In the genomic region with DNA sequence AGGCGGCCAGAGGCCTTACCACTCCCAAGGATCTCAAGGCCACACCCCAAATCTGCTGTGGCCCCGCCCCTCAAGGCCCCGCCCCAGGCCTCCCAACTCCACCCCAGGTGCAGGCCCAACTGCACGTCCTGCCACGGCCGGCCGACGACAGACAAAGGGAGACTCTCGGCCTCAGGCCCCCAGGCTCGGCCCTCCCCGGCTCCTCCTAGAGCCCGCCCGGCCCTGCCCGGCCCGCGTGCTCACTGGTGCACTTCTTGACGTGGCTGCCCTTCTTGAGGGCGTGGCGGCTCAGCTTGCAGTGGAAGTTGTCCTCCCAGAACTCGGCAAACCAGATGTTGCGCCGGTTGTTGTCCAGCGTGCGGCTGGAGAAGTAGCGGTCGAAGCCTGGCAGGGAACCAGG, we compare ENCODE assay signal across 1 cellular context.
TF ChIP-seq lines count a peak whose summit lies in the region.

No MANE protein-coding gene starts in this region.

TF ChIP-seq in K562, 482 proteins besides CTCF, POLR2A, EP300 and RAD21 (continued from another document and continues in another):
- TF ChIP-seq ZNF175 (CRISPR knock-in tag; IDR thresholded peaks at IDR 0.05; ENCODE audit: low read depth) (no peak), TAL1 (IDR thresholded peaks at IDR 0.05) (no peak), CHCHD3 (CRISPR knock-in tag; IDR thresholded peaks at IDR 0.05) (no peak), CXXC5 (CRISPR knock-in tag; IDR thresholded peaks at IDR 0.05) (peak; percentile 57), NUFIP1 (IDR thresholded peaks at IDR 0.05; ENCODE audit: partially characterized antibody) (no peak), CREBBP (IDR thresholded peaks at IDR 0.05; ENCODE audit: low read depth, low read length) (no peak), TSC22D4 (tag; IDR thresholded peaks at IDR 0.05) (no peak), TRIM24 (IDR thresholded peaks at IDR 0.05) (no peak), BACH1 (tag; IDR thresholded peaks at IDR 0.05) (no peak), ZNF165 (CRISPR knock-in tag; IDR thresholded peaks at IDR 0.05; ENCODE audit: borderline replicate concordance) (no peak), CEBPG (CRISPR knock-in tag; IDR thresholded peaks at IDR 0.05) (no peak), CEBPG (tag; conservative IDR thresholded peaks at IDR 0.05 in 1 of 2, IDR thresholded peaks at IDR 0.05 in 1 of 2) (no peak), HMGN3 (IDR thresholded peaks at IDR 0.05; ENCODE audit: borderline replicate concordance, extremely low read depth, insufficient read length, low read depth, low read length) (peak; percentile 32), ZNF217 (CRISPR knock-in tag; IDR thresholded peaks at IDR 0.05) (no peak), ZNF146 (CRISPR knock-in tag; IDR thresholded peaks at IDR 0.05; ENCODE audit: unreplicated experiment) (no peak), ETV1 (tag; conservative IDR thresholded peaks at IDR 0.05; ENCODE audit: low read depth) (no peak), MAFF (IDR thresholded peaks at IDR 0.05; ENCODE audit: low read length) (no peak), ZNF764 (CRISPR knock-in tag; IDR thresholded peaks at IDR 0.05; ENCODE audit: low read depth) (no peak), RBFOX2 (IDR thresholded peaks at IDR 0.05; ENCODE audit: low read depth, low read length) (no peak), PCBP2 (IDR thresholded peaks at IDR 0.05; ENCODE audit: low read depth, low read length, poor library complexity, severe bottlenecking) (no peak), HMG20B (CRISPR knock-in tag; IDR thresholded peaks at IDR 0.05) (no peak), CBFA2T2 (conservative IDR thresholded peaks at IDR 0.05) (no peak), HNRNPLL (IDR thresholded peaks at IDR 0.05; ENCODE audit: low read depth, low read length, poor library complexity, severe bottlenecking) (no peak), FOXJ3 (CRISPR knock-in tag; IDR thresholded peaks at IDR 0.05) (no peak), BCL6 (CRISPR knock-in tag; IDR thresholded peaks at IDR 0.05) (no peak), MEIS2 (IDR thresholded peaks at IDR 0.05; ENCODE audit: partially characterized antibody) (peak; percentile 56), MAFG (tag; conservative IDR thresholded peaks at IDR 0.05) (no peak), KLF16 (IDR thresholded peaks at IDR 0.05) (no peak), ZNF316 (IDR thresholded peaks at IDR 0.05) (no peak), RNF2 (IDR thresholded peaks at IDR 0.05) (no peak), NRF1 (conservative IDR thresholded peaks at IDR 0.05 in 1 of 2, IDR thresholded peaks at IDR 0.05 in 1 of 2) (peak; percentile 50 to 55), ELF2 (CRISPR knock-in tag; IDR thresholded peaks at IDR 0.05) (no peak), POU5F1 (IDR thresholded peaks at IDR 0.05; ENCODE audit: borderline replicate concordance, low read depth, low read length, partially characterized antibody) (no peak), NFIX (CRISPR knock-in tag; IDR thresholded peaks at IDR 0.05; ENCODE audit: low read depth) (no peak), FOXP1 (CRISPR knock-in tag; IDR thresholded peaks at IDR 0.05) (peak; percentile 54; the same call in 1 of the 2 replicates), MTA1 (IDR thresholded peaks at IDR 0.05; ENCODE audit: borderline replicate concordance) (no peak), WHSC1 (IDR thresholded peaks at IDR 0.05; ENCODE audit: low read length) (no peak), SAFB2 (IDR thresholded peaks at IDR 0.05; ENCODE audit: borderline replicate concordance, low read depth, low read length, severe bottlenecking) (no peak), ZBTB17 (CRISPR knock-in tag; IDR thresholded peaks at IDR 0.05) (no peak), YBX1 (IDR thresholded peaks at IDR 0.05) (no peak), ZC3H11A (IDR thresholded peaks at IDR 0.05; ENCODE audit: low read depth, low read length) (no peak), MECOM (CRISPR knock-in tag; IDR thresholded peaks at IDR 0.05) (no peak), ARNT (IDR thresholded peaks at IDR 0.05) (no peak), KHSRP (IDR thresholded peaks at IDR 0.05) (no peak), ZNF589 (CRISPR knock-in tag; IDR thresholded peaks at IDR 0.05; ENCODE audit: low read depth) (no peak), ZC3H4 (CRISPR knock-in tag; IDR thresholded peaks at IDR 0.05; ENCODE audit: borderline replicate concordance) (no peak), HDAC8 (tag; IDR thresholded peaks at IDR 0.05) (no peak)
- TF ChIP-seq, protein P1, sequence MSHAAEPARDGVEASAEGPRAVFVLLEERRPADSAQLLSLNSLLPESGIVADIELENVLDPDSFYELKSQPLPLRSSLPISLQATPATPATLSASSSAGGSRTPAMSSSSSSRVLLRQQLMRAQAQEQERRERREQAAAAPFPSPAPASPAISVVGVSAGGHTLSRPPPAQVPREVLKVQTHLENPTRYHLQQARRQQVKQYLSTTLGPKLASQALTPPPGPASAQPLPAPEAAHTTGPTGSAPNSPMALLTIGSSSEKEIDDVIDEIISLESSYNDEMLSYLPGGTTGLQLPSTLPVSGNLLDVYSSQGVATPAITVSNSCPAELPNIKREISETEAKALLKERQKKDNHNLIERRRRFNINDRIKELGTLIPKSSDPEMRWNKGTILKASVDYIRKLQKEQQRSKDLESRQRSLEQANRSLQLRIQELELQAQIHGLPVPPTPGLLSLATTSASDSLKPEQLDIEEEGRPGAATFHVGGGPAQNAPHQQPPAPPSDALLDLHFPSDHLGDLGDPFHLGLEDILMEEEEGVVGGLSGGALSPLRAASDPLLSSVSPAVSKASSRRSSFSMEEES (CRISPR knock-in tag; IDR thresholded peaks at IDR 0.05) = no peak
- TF ChIP-seq, protein P2, sequence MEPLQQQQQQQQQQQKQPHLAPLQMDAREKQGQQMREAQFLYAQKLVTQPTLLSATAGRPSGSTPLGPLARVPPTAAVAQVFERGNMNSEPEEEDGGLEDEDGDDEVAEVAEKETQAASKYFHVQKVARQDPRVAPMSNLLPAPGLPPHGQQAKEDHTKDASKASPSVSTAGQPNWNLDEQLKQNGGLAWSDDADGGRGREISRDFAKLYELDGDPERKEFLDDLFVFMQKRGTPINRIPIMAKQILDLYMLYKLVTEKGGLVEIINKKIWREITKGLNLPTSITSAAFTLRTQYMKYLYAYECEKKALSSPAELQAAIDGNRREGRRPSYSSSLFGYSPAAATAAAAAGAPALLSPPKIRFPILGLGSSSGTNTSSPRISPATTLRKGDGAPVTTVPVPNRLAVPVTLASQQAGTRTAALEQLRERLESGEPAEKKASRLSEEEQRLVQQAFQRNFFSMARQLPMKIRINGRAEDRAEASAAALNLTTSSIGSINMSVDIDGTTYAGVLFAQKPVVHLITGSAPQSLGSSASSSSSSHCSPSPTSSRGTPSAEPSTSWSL (CRISPR knock-in tag; IDR thresholded peaks at IDR 0.05; ENCODE audit: borderline replicate concordance) = no peak
- TF ChIP-seq, protein P3, sequence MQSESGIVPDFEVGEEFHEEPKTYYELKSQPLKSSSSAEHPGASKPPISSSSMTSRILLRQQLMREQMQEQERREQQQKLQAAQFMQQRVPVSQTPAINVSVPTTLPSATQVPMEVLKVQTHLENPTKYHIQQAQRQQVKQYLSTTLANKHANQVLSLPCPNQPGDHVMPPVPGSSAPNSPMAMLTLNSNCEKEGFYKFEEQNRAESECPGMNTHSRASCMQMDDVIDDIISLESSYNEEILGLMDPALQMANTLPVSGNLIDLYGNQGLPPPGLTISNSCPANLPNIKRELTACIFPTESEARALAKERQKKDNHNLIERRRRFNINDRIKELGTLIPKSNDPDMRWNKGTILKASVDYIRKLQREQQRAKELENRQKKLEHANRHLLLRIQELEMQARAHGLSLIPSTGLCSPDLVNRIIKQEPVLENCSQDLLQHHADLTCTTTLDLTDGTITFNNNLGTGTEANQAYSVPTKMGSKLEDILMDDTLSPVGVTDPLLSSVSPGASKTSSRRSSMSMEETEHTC (IDR thresholded peaks at IDR 0.05) = no peak
- TF ChIP-seq, protein P4, sequence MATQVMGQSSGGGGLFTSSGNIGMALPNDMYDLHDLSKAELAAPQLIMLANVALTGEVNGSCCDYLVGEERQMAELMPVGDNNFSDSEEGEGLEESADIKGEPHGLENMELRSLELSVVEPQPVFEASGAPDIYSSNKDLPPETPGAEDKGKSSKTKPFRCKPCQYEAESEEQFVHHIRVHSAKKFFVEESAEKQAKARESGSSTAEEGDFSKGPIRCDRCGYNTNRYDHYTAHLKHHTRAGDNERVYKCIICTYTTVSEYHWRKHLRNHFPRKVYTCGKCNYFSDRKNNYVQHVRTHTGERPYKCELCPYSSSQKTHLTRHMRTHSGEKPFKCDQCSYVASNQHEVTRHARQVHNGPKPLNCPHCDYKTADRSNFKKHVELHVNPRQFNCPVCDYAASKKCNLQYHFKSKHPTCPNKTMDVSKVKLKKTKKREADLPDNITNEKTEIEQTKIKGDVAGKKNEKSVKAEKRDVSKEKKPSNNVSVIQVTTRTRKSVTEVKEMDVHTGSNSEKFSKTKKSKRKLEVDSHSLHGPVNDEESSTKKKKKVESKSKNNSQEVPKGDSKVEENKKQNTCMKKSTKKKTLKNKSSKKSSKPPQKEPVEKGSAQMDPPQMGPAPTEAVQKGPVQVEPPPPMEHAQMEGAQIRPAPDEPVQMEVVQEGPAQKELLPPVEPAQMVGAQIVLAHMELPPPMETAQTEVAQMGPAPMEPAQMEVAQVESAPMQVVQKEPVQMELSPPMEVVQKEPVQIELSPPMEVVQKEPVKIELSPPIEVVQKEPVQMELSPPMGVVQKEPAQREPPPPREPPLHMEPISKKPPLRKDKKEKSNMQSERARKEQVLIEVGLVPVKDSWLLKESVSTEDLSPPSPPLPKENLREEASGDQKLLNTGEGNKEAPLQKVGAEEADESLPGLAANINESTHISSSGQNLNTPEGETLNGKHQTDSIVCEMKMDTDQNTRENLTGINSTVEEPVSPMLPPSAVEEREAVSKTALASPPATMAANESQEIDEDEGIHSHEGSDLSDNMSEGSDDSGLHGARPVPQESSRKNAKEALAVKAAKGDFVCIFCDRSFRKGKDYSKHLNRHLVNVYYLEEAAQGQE (CRISPR knock-in tag; IDR thresholded peaks at IDR 0.05; ENCODE audit: low read depth) = no peak
- TF ChIP-seq, protein P5, sequence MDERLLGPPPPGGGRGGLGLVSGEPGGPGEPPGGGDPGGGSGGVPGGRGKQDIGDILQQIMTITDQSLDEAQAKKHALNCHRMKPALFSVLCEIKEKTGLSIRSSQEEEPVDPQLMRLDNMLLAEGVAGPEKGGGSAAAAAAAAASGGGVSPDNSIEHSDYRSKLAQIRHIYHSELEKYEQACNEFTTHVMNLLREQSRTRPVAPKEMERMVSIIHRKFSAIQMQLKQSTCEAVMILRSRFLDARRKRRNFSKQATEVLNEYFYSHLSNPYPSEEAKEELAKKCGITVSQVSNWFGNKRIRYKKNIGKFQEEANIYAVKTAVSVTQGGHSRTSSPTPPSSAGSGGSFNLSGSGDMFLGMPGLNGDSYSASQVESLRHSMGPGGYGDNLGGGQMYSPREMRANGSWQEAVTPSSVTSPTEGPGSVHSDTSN (CRISPR knock-in tag; IDR thresholded peaks at IDR 0.05; ENCODE audit: low read depth) = no peak
- TF ChIP-seq, protein P5 (tag; conservative IDR thresholded peaks at IDR 0.05; ENCODE audit: low read depth) = no peak
- TF ChIP-seq, protein P6, sequence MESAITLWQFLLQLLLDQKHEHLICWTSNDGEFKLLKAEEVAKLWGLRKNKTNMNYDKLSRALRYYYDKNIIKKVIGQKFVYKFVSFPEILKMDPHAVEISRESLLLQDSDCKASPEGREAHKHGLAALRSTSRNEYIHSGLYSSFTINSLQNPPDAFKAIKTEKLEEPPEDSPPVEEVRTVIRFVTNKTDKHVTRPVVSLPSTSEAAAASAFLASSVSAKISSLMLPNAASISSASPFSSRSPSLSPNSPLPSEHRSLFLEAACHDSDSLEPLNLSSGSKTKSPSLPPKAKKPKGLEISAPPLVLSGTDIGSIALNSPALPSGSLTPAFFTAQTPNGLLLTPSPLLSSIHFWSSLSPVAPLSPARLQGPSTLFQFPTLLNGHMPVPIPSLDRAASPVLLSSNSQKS (CRISPR knock-in tag; IDR thresholded peaks at IDR 0.05) = no peak
- TF ChIP-seq, protein P7, sequence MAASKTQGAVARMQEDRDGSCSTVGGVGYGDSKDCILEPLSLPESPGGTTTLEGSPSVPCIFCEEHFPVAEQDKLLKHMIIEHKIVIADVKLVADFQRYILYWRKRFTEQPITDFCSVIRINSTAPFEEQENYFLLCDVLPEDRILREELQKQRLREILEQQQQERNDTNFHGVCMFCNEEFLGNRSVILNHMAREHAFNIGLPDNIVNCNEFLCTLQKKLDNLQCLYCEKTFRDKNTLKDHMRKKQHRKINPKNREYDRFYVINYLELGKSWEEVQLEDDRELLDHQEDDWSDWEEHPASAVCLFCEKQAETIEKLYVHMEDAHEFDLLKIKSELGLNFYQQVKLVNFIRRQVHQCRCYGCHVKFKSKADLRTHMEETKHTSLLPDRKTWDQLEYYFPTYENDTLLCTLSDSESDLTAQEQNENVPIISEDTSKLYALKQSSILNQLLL (CRISPR knock-in tag; IDR thresholded peaks at IDR 0.05; ENCODE audit: borderline replicate concordance) = no peak
- TF ChIP-seq, protein P8, sequence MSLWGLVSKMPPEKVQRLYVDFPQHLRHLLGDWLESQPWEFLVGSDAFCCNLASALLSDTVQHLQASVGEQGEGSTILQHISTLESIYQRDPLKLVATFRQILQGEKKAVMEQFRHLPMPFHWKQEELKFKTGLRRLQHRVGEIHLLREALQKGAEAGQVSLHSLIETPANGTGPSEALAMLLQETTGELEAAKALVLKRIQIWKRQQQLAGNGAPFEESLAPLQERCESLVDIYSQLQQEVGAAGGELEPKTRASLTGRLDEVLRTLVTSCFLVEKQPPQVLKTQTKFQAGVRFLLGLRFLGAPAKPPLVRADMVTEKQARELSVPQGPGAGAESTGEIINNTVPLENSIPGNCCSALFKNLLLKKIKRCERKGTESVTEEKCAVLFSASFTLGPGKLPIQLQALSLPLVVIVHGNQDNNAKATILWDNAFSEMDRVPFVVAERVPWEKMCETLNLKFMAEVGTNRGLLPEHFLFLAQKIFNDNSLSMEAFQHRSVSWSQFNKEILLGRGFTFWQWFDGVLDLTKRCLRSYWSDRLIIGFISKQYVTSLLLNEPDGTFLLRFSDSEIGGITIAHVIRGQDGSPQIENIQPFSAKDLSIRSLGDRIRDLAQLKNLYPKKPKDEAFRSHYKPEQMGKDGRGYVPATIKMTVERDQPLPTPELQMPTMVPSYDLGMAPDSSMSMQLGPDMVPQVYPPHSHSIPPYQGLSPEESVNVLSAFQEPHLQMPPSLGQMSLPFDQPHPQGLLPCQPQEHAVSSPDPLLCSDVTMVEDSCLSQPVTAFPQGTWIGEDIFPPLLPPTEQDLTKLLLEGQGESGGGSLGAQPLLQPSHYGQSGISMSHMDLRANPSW (CRISPR knock-in tag; IDR thresholded peaks at IDR 0.05) = no peak
